In the genomic region with DNA sequence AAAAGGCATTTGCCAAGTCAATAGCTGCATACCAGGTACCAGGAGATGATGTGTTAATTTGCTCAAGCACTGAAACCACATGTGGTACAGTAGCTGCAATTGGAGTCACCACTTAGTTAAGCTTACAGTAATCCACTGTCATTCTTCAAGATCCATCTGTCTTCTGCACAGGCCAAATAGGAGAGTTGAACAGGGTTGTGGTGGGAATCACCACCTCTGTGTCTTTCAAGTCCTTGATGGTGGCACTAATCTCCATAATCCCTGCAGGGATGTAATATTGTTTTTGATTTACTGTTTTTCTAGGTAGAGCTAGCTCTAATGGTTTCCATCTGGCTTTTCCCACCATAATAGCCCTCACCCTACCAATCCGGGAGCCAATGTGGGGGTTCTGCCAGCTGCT, we compare ENCODE assay signal across 25 cellular contexts.
"Had no signal": no experiment of that assay in that cellular context is flagged by ENCODE, and none has a peak within 500 bp of the region (broad histone marks: within the 10 kb centered on the region; RNA-seq: fewer than 3 reads in every experiment).

No MANE protein-coding gene starts in this region.

- DNase-seq: cortex of kidney; effector CD8-positive, alpha-beta T cell; effector memory CD8-positive, alpha-beta T cell; endodermal cell; erythroblast; esophagus squamous epithelium; foreskin fibroblast; foreskin melanocyte; gastrocnemius medialis; glutamatergic neuron; head of caudate nucleus; heart right ventricle; hippocampal formation; left cardiac atrium; left lung; left ventricle myocardium superior; lower lobe of right lung; mesenchymal stem cell; mucosa of descending colon; naive B cell; naive thymus-derived CD8-positive, alpha-beta T cell had no signal

- ATAC-seq: effector memory CD8-positive, alpha-beta T cell; esophagus mucosa; gastrocnemius medialis; heart right ventricle; left cardiac atrium; left lung; left ventricle myocardium superior; lower lobe of right lung; mucosa of descending colon; naive thymus-derived CD8-positive, alpha-beta T cell had no signal

- FAIRE-seq: endometrium, islet of Langerhans, keratinocyte had no signal
